In genomic region chr19:2249880-2250764, GRCh38 we compare ENCODE assay signal across 15 cellular contexts. TPM values are rescaled to one million over a fixed set of nuclear protein-coding genes. Genes with fewer than 3 reads are reported as not detected.
DNase-seq lines count a peak whose midpoint lies in the region; ATAC-seq and TF ChIP-seq lines count a peak whose summit lies in the region.
"Had no signal": no experiment of that assay in that cellular context is flagged by ENCODE, and none has a peak within 500 bp of the region (broad histone marks: within the 10 kb centered on the region; RNA-seq: fewer than 3 reads in every experiment).

No MANE protein-coding gene starts in this region.

- H4K20me1 ChIP-seq in PC-3 (ENCODE audit: low read length): no peaks in the 10 kb centered on the region

- no peak for TF ChIP-seq POLR2A in esophagus muscularis mucosa (IDR thresholded peaks at IDR 0.05; ENCODE audit: low read depth)

- no peak for DNase-seq in Right ventricle myocardium inferior (ENCODE audit: missing footprints)
- no peak for DNase-seq in cardiac septum (ENCODE audit: low spot score)
- no peak for DNase-seq in PC-3
- DNase-seq in iPS-NIHi11 (ENCODE audit: low spot score): peak; percentile 60
- DNase-seq in stimulated activated naive CD8-positive, alpha-beta T cell treated with anti-CD3 and anti-CD28 coated beads, Interleukin-15, amount 100 ng/mL, for 72 hours: no peak
- no peak for DNase-seq in esophagus muscularis mucosa (ENCODE audit: extremely low spot score)
- DNase-seq: activated naive CD4-positive, alpha-beta T cell treated with anti-CD3 and anti-CD28 coated beads, Interleukin-2, amount 10 ng/mL, durations not matched to agents 7 days and 5 days; body of pancreas; GOT3; hippocampal formation; MG63; naive B cell; thyroid gland had no signal

- no peak overlapping the region for H3K4me2 ChIP-seq in PC-3 (ENCODE audit: low read length)

- H3K79me2 ChIP-seq in PC-3 (ENCODE audit: low read length): no peaks in the 10 kb centered on the region

- H3F3A ChIP-seq in PC-3 (ENCODE audit: low read length, unreplicated experiment): no peaks in the 10 kb centered on the region

- POLR2A ChIA-PET in PC-3 (lab: Charles Lee; ENCODE audit: unreplicated experiment): no interaction called here

- no peak overlapping the region for H3K9ac ChIP-seq in PC-3 (ENCODE audit: low read length)

- H3K36me3 ChIP-seq in PC-3 (ENCODE audit: low read depth, low read length) (peaks cover 2% of the 10 kb centered on the region; the same call in 1 of the 2 replicates), esophagus muscularis mucosa (peaks cover 18 to 43% (median 40%) of the 10 kb centered on the region in 4 donors)

- H3K9me3 ChIP-seq in PC-3 (ENCODE audit: low read length) (no peaks in the 10 kb centered on the region), esophagus muscularis mucosa (no peaks in the 10 kb centered on the region)
- H3K9me3 ChIP-seq: body of pancreas, MG63, thyroid gland had no signal

- no peak for TF ChIP-seq CTCF in PC-3 (conservative IDR thresholded peaks at IDR 0.05; ENCODE audit: low read depth, low read length)
- no peak for TF ChIP-seq CTCF in esophagus muscularis mucosa (IDR thresholded peaks at IDR 0.05)

- TF ChIP-seq EP300 in esophagus muscularis mucosa (IDR thresholded peaks at IDR 0.05): no peak

- H3K4me1 ChIP-seq in PC-3 (ENCODE audit: insufficient read depth, low read length) (no peaks in the 10 kb centered on the region), esophagus muscularis mucosa (peaks cover 42 to 61% (median 48%) of the 10 kb centered on the region in 4 donors)

- peaks cover 28% of the 10 kb centered on the region for H3K27me3 Mint-ChIP-seq in stimulated activated naive CD8-positive, alpha-beta T cell treated with anti-CD3 and anti-CD28 coated beads, Interleukin-15, amount 100 ng/mL, for 72 hours

- intact Hi-C loops in Right ventricle myocardium inferior (cut with DNase I) (no loop called here), cardiac septum (cut with DNase I) (no loop called here), PC-3 (cut with micrococcal nuclease) (no loop called here), esophagus muscularis mucosa (cut with DNase I) (no loop called here)

- H3K9me2 ChIP-seq in PC-3 (replicated peaks; ENCODE audit: low read length): no peaks in the 10 kb centered on the region

- peaks cover 34% of the 10 kb centered on the region for H3K4me1 Mint-ChIP-seq in stimulated activated naive CD8-positive, alpha-beta T cell treated with anti-CD3 and anti-CD28 coated beads, Interleukin-15, amount 100 ng/mL, for 72 hours

- ATAC-seq in Right ventricle myocardium inferior: peak; percentile 15
- peak; percentile 19 for ATAC-seq in PC-3
- ATAC-seq in stimulated activated naive CD8-positive, alpha-beta T cell treated with anti-CD3 and anti-CD28 coated beads, Interleukin-15, amount 100 ng/mL, for 72 hours: peak; percentile 21
- ATAC-seq in HG03460 (IDR thresholded peaks at IDR 0.05; ENCODE audit: unreplicated experiment): no peak
- ATAC-seq in GM21390 (IDR thresholded peaks at IDR 0.05; ENCODE audit: unreplicated experiment): no peak
- ATAC-seq: body of pancreas had no signal

- H3K27ac Mint-ChIP-seq in stimulated activated naive CD8-positive, alpha-beta T cell treated with anti-CD3 and anti-CD28 coated beads, Interleukin-15, amount 100 ng/mL, for 72 hours: peak overlapping the region in 1 of 2 donors; percentile 27
- H3K27ac Mint-ChIP-seq: activated naive CD4-positive, alpha-beta T cell treated with anti-CD3 and anti-CD28 coated beads, Interleukin-2, amount 10 ng/mL, durations not matched to agents 7 days and 5 days; naive B cell had no signal

- CTCF ChIA-PET in PC-3 (lab: Charles Lee): no interaction called here

- H2AFZ ChIP-seq in PC-3 (ENCODE audit: low read length): no peak overlapping the region

- peak overlapping the region in 1 of 2 donors; percentile 72 for H3K4me3 Mint-ChIP-seq in stimulated activated naive CD8-positive, alpha-beta T cell treated with anti-CD3 and anti-CD28 coated beads, Interleukin-15, amount 100 ng/mL, for 72 hours
- H3K4me3 Mint-ChIP-seq: activated naive CD4-positive, alpha-beta T cell treated with anti-CD3 and anti-CD28 coated beads, Interleukin-2, amount 10 ng/mL, durations not matched to agents 7 days and 5 days had no signal

- BruUV-seq in PC-3 (replicated peaks; lab: Mats Ljungman, UMichigan): no TSS peak

- no peak overlapping the region for H3K4me3 ChIP-seq in PC-3 (ENCODE audit: low read length)
- no peak overlapping the region for H3K4me3 ChIP-seq in esophagus muscularis mucosa
- H3K4me3 ChIP-seq: body of pancreas, MG63, thyroid gland had no signal

- H3K27ac ChIP-seq in PC-3 (ENCODE audit: low read length) (no peak overlapping the region), esophagus muscularis mucosa (replicated peaks in 1 of 4) (no peak overlapping the region)
- H3K27ac ChIP-seq: body of pancreas, thyroid gland had no signal

- H3K9me3 Mint-ChIP-seq in stimulated activated naive CD8-positive, alpha-beta T cell treated with anti-CD3 and anti-CD28 coated beads, Interleukin-15, amount 100 ng/mL, for 72 hours: no peaks in the 10 kb centered on the region
- H3K9me3 Mint-ChIP-seq: activated naive CD4-positive, alpha-beta T cell treated with anti-CD3 and anti-CD28 coated beads, Interleukin-2, amount 10 ng/mL, durations not matched to agents 7 days and 5 days; naive B cell had no signal

- WGBS in esophagus muscularis mucosa: 53% methylated on average over 3 of the region's 43 CpGs

- H3K27me3 ChIP-seq in PC-3 (ENCODE audit: low read length) (no peaks in the 10 kb centered on the region), esophagus muscularis mucosa (peaks cover 11 to 59% (median 38%) of the 10 kb centered on the region in 4 donors)
- H3K27me3 ChIP-seq: MG63 had no signal

RNA-seq across cellular contexts. Expression of gene AMH, which starts 1.0 kb away (rescaled TPM):
- total RNA-seq in Right ventricle myocardium inferior: 0.89 TPM
- 1.5 TPM for total RNA-seq in cardiac septum
- total RNA-seq in PC-3 (2014; rRNA removed): 6.0 and 7.7 TPM in 2 replicates
- total RNA-seq in esophagus muscularis mucosa: 1 to 10 TPM in 3 of 4 donors, under 1 TPM in 1; 0.50 to 3.7 (median 1.3) TPM

RNA-seq across cellular contexts. Expression of gene JSRP1, which starts 6.1 kb away (rescaled TPM):
- not detected for total RNA-seq in Right ventricle myocardium inferior
- 0.46 TPM for total RNA-seq in cardiac septum
- total RNA-seq in PC-3 (2014; rRNA removed): not detected in 2 replicates
- not detected for total RNA-seq in esophagus muscularis mucosa
- total RNA-seq: body of pancreas, thyroid gland had no signal

RNA-seq across cellular contexts. Expression of gene SF3A2, which starts 13.5 kb away (rescaled TPM):
- total RNA-seq in Right ventricle myocardium inferior (30.3 TPM), cardiac septum (34.1 TPM), PC-3 (2014; rRNA removed) (33.8 and 55.5 TPM in 2 replicates), esophagus muscularis mucosa (10 to 100 TPM; 29.5 to 56.9 (median 35.3) TPM)

RNA-seq across cellular contexts. Expression of gene PLEKHJ1, which starts 14.0 kb away (rescaled TPM):
- total RNA-seq in Right ventricle myocardium inferior: 59.7 TPM
- 51.2 TPM for total RNA-seq in cardiac septum
- total RNA-seq in PC-3 (2014; rRNA removed): 94.8 and 108 TPM in 2 replicates
- 10 to 100 TPM; 41.9 to 69.8 (median 55.3) TPM for total RNA-seq in esophagus muscularis mucosa

RNA-seq across cellular contexts. Expression of gene PEAK3, which starts 31.9 kb away (rescaled TPM):
- total RNA-seq in Right ventricle myocardium inferior (0.68 TPM), cardiac septum (0.19 TPM), PC-3 (2014; rRNA removed) (not detected in 2 replicates), esophagus muscularis mucosa (1 to 10 TPM in 3 of 4 donors, under 1 TPM in 1; 0.78 to 2.3 (median 1.3) TPM)

Comparison
In these comparisons a context has a peak if more than half of its experiments do, and no peak if none do; other contexts are left out.
1. ATAC-seq: peak in Right ventricle myocardium inferior (single experiment), PC-3 (single experiment) and stimulated activated naive CD8-positive, alpha-beta T cell treated with anti-CD3 and anti-CD28 coated beads, Interleukin-15, amount 100 ng/mL, for 72 hours (single experiment); none in HG03460 (single experiment) and GM21390 (single experiment).